In the genomic region with DNA sequence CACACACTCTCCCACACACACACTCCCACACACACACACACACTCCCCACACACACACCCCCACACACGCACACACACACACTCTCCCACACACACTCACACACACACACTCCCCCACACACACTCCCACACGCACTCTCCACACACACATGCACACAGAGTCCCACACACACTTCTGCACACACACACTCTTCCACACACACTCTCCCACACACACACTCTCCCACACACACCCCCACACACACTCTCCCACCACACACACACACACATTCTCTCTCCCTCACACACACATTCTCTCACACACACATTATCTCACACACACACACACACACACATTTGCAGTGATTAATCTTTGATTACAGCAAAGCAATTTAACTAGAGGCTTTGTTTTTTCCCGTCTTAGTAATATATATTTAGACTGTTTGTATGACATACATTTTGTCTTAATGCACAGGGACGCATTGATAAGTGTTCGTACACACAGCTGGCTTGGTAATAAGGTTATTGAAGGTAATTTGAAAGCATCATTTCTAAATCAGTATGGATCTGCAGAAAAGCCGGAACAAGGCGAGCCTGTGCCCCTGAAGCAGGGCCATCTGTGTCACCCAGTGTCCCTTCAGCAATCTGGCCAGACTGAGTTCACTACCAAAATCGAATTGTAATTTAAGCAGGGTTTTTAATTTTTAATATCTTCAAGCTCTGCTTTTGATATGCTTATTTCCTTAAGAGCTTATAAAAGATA, we compare ENCODE assay signal across 17 cellular contexts.
"Had no signal": no experiment of that assay in that cellular context is flagged by ENCODE, and none has a peak within 500 bp of the region (broad histone marks: within the 10 kb centered on the region; RNA-seq: fewer than 3 reads in every experiment).

No MANE protein-coding gene starts in this region.

- H3K9ac ChIP-seq: parathyroid adenoma had no signal

- H3K4me3 Mint-ChIP-seq: activated CD4-positive, alpha-beta memory T cell treated with anti-CD3 and anti-CD28 coated beads, Interleukin-2, amount 10 ng/mL, durations not matched to agents 7 days and 5 days; neural crest cell; type B pancreatic cell had no signal

- H3K4me3 ChIP-seq: ascending aorta, cardiac muscle cell, left ventricle myocardium inferior, skin epidermis had no signal

- H3K27ac Mint-ChIP-seq: activated CD4-positive, alpha-beta memory T cell treated with anti-CD3 and anti-CD28 coated beads, Interleukin-2, amount 10 ng/mL, durations not matched to agents 7 days and 5 days; type B pancreatic cell had no signal

- H3K9me3 Mint-ChIP-seq: activated CD4-positive, alpha-beta memory T cell treated with anti-CD3 and anti-CD28 coated beads, Interleukin-2, amount 10 ng/mL, durations not matched to agents 7 days and 5 days; neural crest cell; type B pancreatic cell had no signal

- FAIRE-seq: colon, frontal cortex, keratinocyte had no signal

- H3K4me1 ChIP-seq: ascending aorta, parathyroid adenoma had no signal

- H3K27me3 ChIP-seq: ascending aorta, cardiac muscle cell had no signal

- H3K4me1 Mint-ChIP-seq: activated CD4-positive, alpha-beta memory T cell treated with anti-CD3 and anti-CD28 coated beads, Interleukin-2, amount 10 ng/mL, durations not matched to agents 7 days and 5 days had no signal

- DNase-seq: activated CD4-positive, alpha-beta memory T cell treated with anti-CD3 and anti-CD28 coated beads, Interleukin-2, amount 10 ng/mL, durations not matched to agents 7 days and 5 days; activated CD4-positive, alpha-beta T cell treated with anti-CD3 and anti-CD28 coated beads for 1 hour; activated gamma-delta T cell treated with Interleukin-2 at 50 U/mL for 16 hours; activated T-cell treated with anti-CD3 and anti-CD28 coated beads, Interleukin-2, amount 50 U/mL, for 48 hours; left ventricle myocardium inferior; mesendoderm; retina; T1000 had no signal

- H3K27ac ChIP-seq: ascending aorta, cardiac muscle cell, left ventricle myocardium inferior, parathyroid adenoma, skin epidermis had no signal

- H2AFZ ChIP-seq: parathyroid adenoma had no signal

- H3K9me3 ChIP-seq: ascending aorta, left ventricle myocardium inferior had no signal
